Comparison of ENCODE assay signal across 9 cellular contexts in the genomic region with DNA sequence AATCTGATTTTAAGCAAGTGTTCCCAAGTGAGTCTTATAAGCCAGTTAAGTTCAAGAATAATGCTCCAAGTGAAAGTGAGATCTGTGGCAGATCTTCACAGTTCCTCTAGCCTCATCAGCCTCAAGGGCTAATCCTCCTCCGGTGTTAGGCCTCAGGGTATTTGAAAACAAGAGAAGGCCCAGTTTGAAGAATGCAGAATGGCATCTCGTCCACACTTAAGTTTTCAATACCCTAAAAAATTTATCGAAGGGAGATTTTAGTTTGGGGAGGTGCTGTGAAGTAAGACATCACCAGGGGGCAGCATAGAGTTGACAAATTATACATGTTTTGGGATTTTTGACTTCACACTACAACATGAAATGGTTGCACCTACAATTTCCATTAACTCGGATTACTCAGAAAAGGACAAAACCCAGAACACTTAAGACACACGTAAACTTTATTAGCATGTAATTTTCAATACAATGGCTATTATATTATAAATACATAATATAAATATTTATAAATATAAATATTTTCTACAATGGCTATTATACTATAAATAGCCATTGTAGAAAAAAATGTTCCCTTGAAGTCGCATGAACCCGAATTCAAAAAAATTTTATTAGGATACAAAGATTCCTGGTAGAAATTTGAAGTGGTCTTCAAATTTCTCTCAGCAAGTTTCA. TPM values are rescaled to one million over a fixed set of nuclear protein-coding genes. Genes with fewer than 3 reads are reported as not detected.
DNase-seq lines count a peak whose midpoint lies in the region; ATAC-seq, FAIRE-seq and TF ChIP-seq lines count a peak whose summit lies in the region.
"Had no signal": no experiment of that assay in that cellular context is flagged by ENCODE, and none has a peak within 500 bp of the region (broad histone marks: within the 10 kb centered on the region; RNA-seq: fewer than 3 reads in every experiment).

No MANE protein-coding gene starts in this region.

- peaks cover 4% of the 10 kb centered on the region for H3K4me1 Mint-ChIP-seq in astrocyte (ENCODE audit: low read depth, unreplicated experiment)

- H3K9ac ChIP-seq in PC-3 (ENCODE audit: low read length): no peak overlapping the region
- no peak overlapping the region for H3K9ac ChIP-seq in astrocyte (ENCODE audit: low read length)

- no peak overlapping the region for H3K27ac ChIP-seq in PC-3 (ENCODE audit: low read length)
- no peak overlapping the region for H3K27ac ChIP-seq in astrocyte (ENCODE audit: low read depth, low read length)

- FAIRE-seq in astrocyte (lab: Jason Lieb, UNC): no peak

- no peaks in the 10 kb centered on the region for H3K79me2 ChIP-seq in PC-3 (ENCODE audit: low read length)
- no peaks in the 10 kb centered on the region for H3K79me2 ChIP-seq in astrocyte (ENCODE audit: insufficient read depth, low read length)

- CTCF ChIA-PET in BJ (lab: Yijun Ruan, JAX) (interaction anchor here (0.6 to 8.8 kb wide), 21 partner anchors 8 to 291 kb away, joined by 3 to 137 read pairs (median 4); no protein-coding TSS in a partner anchor), PC-3 (lab: Charles Lee) (interaction anchor here (1.0 to 2.2 kb wide), 2 partner anchors 82 kb away, joined by 6 to 8 read pairs; no protein-coding TSS in a partner anchor)

- DNase-seq in BJ (ENCODE audit: low read depth) (no peak), GM13976 (ENCODE audit: low spot score) (peak; percentile 56), PC-3 (peak; percentile 66), astrocyte (ENCODE audit: low read depth) (no peak), kidney epithelial cell (ENCODE audit: low read depth) (no peak), UCSD-AML1 (lab: John Stamatoyannopoulos, UW; ENCODE audit: unreplicated experiment) (no peak)
- DNase-seq in stimulated activated CD8-positive, alpha-beta memory T cell treated with anti-CD3 and anti-CD28 coated beads, Interleukin-4, amount 100 ng/mL, for 48 hours: peak; percentile 56

- H3K36me3 Mint-ChIP-seq in astrocyte (ENCODE audit: low read depth, unreplicated experiment): no peaks in the 10 kb centered on the region

- H3K4me3 ChIP-seq in BJ (ENCODE audit: low read depth, low read length): no peak overlapping the region
- peak overlapping the region; percentile 54 for H3K4me3 ChIP-seq in PC-3 (ENCODE audit: low read length)
- H3K4me3 ChIP-seq in astrocyte (ENCODE audit: insufficient read depth, low read depth, low read length): no peak overlapping the region
- no peak overlapping the region for H3K4me3 ChIP-seq in kidney epithelial cell (ENCODE audit: low read depth, low read length)

- H3K9me3 ChIP-seq in PC-3 (ENCODE audit: low read length) (no peaks in the 10 kb centered on the region), astrocyte (ENCODE audit: insufficient read depth, low read depth, low read length) (no peaks in the 10 kb centered on the region)

- H3K36me3 ChIP-seq in BJ (ENCODE audit: control insufficient read depth, insufficient read depth, low read length) (no peaks in the 10 kb centered on the region), PC-3 (ENCODE audit: low read depth, low read length) (no peaks in the 10 kb centered on the region), astrocyte (ENCODE audit: insufficient read depth, low read length) (no peaks in the 10 kb centered on the region), kidney epithelial cell (ENCODE audit: control insufficient read depth, insufficient read depth, low read length) (no peaks in the 10 kb centered on the region)

- H3K9me2 ChIP-seq in PC-3 (replicated peaks; ENCODE audit: low read length): no peaks in the 10 kb centered on the region

- H3K9me3 Mint-ChIP-seq in astrocyte (ENCODE audit: unreplicated experiment): no peaks in the 10 kb centered on the region

- no TSS peak for BruUV-seq in PC-3 (replicated peaks; lab: Mats Ljungman, UMichigan)

- intact Hi-C loops in PC-3 (cut with micrococcal nuclease): loop anchor here (1.0 to 10.0 kb wide), 2 partner anchors 82 to 133 kb away; no protein-coding TSS in a partner anchor

- TF ChIP-seq CTCF in BJ (IDR thresholded peaks at IDR 0.05; ENCODE audit: insufficient read depth, low read depth, low read length) (peak; percentile 77), GM13976 (IDR thresholded peaks at IDR 0.05; ENCODE audit: borderline replicate concordance, control extremely low read depth, extremely low read depth, insufficient read depth, missing control alignments) (peak; percentile 53), PC-3 (conservative IDR thresholded peaks at IDR 0.05; ENCODE audit: low read depth, low read length) (peak; percentile 75), astrocyte (IDR thresholded peaks at IDR 0.05; ENCODE audit: insufficient read depth, low read depth, low read length) (peak; percentile 77), kidney epithelial cell (IDR thresholded peaks at IDR 0.05; ENCODE audit: insufficient read depth, low read length, poor library complexity, severe bottlenecking) (peak; percentile 73)

- H3K4me1 ChIP-seq in PC-3 (ENCODE audit: insufficient read depth, low read length): peaks cover 7% of the 10 kb centered on the region; the same call in 1 of the 2 replicates
- peaks cover 5% of the 10 kb centered on the region for H3K4me1 ChIP-seq in astrocyte (ENCODE audit: insufficient read depth, low read length)

- peak overlapping the region; percentile 76 for H3K4me2 ChIP-seq in PC-3 (ENCODE audit: low read length)
- H3K4me2 ChIP-seq in astrocyte (ENCODE audit: low read length): peak overlapping the region; percentile 56

- H3K27ac Mint-ChIP-seq in astrocyte (ENCODE audit: unreplicated experiment): no peak overlapping the region

- in situ Hi-C loops in GM13976 (cut with MboI; ENCODE audit: low sequenced_read_pairs, unreplicated experiment): loop anchor here (10.0 kb wide), 1 partner anchor 87 kb away; no protein-coding TSS in a partner anchor

- ATAC-seq in HG03108 (IDR thresholded peaks at IDR 0.05; ENCODE audit: unreplicated experiment) (peak; percentile 28), PC-3 (no peak)

- H3K4me3 Mint-ChIP-seq in astrocyte (ENCODE audit: unreplicated experiment): no peak overlapping the region

- peak overlapping the region; percentile 73 for H2AFZ ChIP-seq in PC-3 (ENCODE audit: low read length)
- H2AFZ ChIP-seq in astrocyte (ENCODE audit: low read depth, low read length): peak overlapping the region; percentile 14

- H3K27me3 Mint-ChIP-seq in astrocyte (ENCODE audit: low read depth, unreplicated experiment): peaks cover 20% of the 10 kb centered on the region

- H3F3A ChIP-seq in PC-3 (ENCODE audit: low read length, unreplicated experiment): no peaks in the 10 kb centered on the region

- no peaks in the 10 kb centered on the region for H4K20me1 ChIP-seq in PC-3 (ENCODE audit: low read length)
- no peaks in the 10 kb centered on the region for H4K20me1 ChIP-seq in astrocyte (ENCODE audit: insufficient read depth, low read length)

- POLR2A ChIA-PET in BJ (lab: Charles Lee): no interaction called here
- POLR2A ChIA-PET in PC-3 (lab: Charles Lee; ENCODE audit: unreplicated experiment): no interaction called here

- H3K27me3 ChIP-seq in BJ (ENCODE audit: control insufficient read depth, insufficient read depth, low read length) (peaks cover 26% of the 10 kb centered on the region), PC-3 (ENCODE audit: low read length) (peaks cover 33% of the 10 kb centered on the region), astrocyte (ENCODE audit: insufficient read depth, low read length) (peaks cover 46% of the 10 kb centered on the region), kidney epithelial cell (ENCODE audit: control insufficient read depth, insufficient read depth, low read length) (peaks cover 26% of the 10 kb centered on the region)

RNA-seq across cellular contexts. Expression of a gene that starts 2.3 kb away (rescaled TPM):
- polyA plus RNA-seq in BJ (2011; rRNA removed): 0.07 and 0.18 TPM in 2 replicates
- 0.10 TPM in 1 of 2 replicates, not detected in the other for polyA minus RNA-seq in BJ (2011; rRNA and poly(A)+ RNA removed)
- total RNA-seq in PC-3 (2014; rRNA removed) (not detected in 2 replicates), astrocyte (0.36 TPM in 2 replicates), kidney epithelial cell (0.21 and 0.27 TPM in 2 replicates)
- total RNA-seq: T-helper 1 cell treated with Interleukin-12 subunit alpha and Interleukin-12 subunit beta and Interleukin-4 antibody, amounts not matched to agents 30 ng/mL and 1 ng/mL, for 36 hours had no signal

RNA-seq across cellular contexts. Expression of a gene that starts 45.2 kb away (rescaled TPM):
- polyA plus RNA-seq in BJ (2011; rRNA removed): not detected in 2 replicates
- polyA minus RNA-seq in BJ (2011; rRNA and poly(A)+ RNA removed): 0.05 TPM in 1 of 2 replicates, not detected in the other
- total RNA-seq in PC-3 (2014; rRNA removed) (2.8 and 3.1 TPM in 2 replicates), astrocyte (0.18 TPM in 1 of 2 replicates, not detected in the other), kidney epithelial cell (not detected in 2 replicates)
- total RNA-seq: T-helper 1 cell treated with Interleukin-12 subunit alpha and Interleukin-12 subunit beta and Interleukin-4 antibody, amounts not matched to agents 30 ng/mL and 1 ng/mL, for 36 hours had no signal

Comparison
In these comparisons a context has a peak if more than half of its experiments do, and no peak if none do; other contexts are left out.
1. DNase-seq: peak in GM13976 (single experiment), PC-3 (single experiment) and stimulated activated CD8-positive, alpha-beta memory T cell treated with anti-CD3 and anti-CD28 coated beads, Interleukin-4, amount 100 ng/mL, for 48 hours (single experiment); none in BJ (single experiment), astrocyte (single experiment), kidney epithelial cell (single experiment) and UCSD-AML1 (single experiment).
2. Peak in every context shown above with its lines, with median percentiles within 50 percentile points of each other: CTCF ChIP-seq.